Comparison of ENCODE assay signal across 14 cellular contexts in genomic region chr10:11824825-11825224, GRCh38. TPM values are rescaled to one million over a fixed set of nuclear protein-coding genes. Genes with fewer than 3 reads are reported as not detected.
A peak's percentile ranks its signal among the peaks of the same experiment; 100 is the strongest.
DNase-seq lines count a peak whose midpoint lies in the region; TF ChIP-seq lines count a peak whose summit lies in the region.
"Had no signal": no experiment of that assay in that cellular context is flagged by ENCODE, and none has a peak within 500 bp of the region (broad histone marks: within the 10 kb centered on the region; RNA-seq: fewer than 3 reads in every experiment).

No MANE protein-coding gene starts in this region.

- H3K27me3 ChIP-seq in liver (ENCODE audit: control insufficient read depth in 4 of 4, insufficient read depth in 4 of 4, low read length in 3 of 4) = no peaks in the 10 kb centered on the region
- H3K27me3 ChIP-seq in stomach = peaks cover 0 to 28% (median 10%) of the 10 kb centered on the region in 3 donors

- H3K27ac ChIP-seq in liver (ENCODE audit: low read depth in 1 of 2, low read length in 2 of 2) (peak overlapping the region; percentile 96), stomach (peak overlapping the region; percentile 22 to 92 (median 89))
- H3K27ac ChIP-seq: parathyroid adenoma had no signal

- H3K27ac Mint-ChIP-seq in IgD-negative memory B cell (no peak overlapping the region), MCF 10A (ENCODE audit: low read depth, unreplicated experiment) (peak overlapping the region; percentile 89)

- H3K9me3 Mint-ChIP-seq in IgD-negative memory B cell = no peaks in the 10 kb centered on the region
- H3K9me3 Mint-ChIP-seq in MCF 10A (ENCODE audit: unreplicated experiment) = no peaks in the 10 kb centered on the region

- WGBS in liver = 48% methylated on average over 11 of the region's 11 CpGs
- WGBS in stomach, 5 donors = 30 to 57% (median 51%) methylated on average over 11 of the region's 11 CpGs

- H3K4me3 Mint-ChIP-seq in IgD-negative memory B cell (peak overlapping the region in 3 of 4 donors; percentile 39 to 80 (median 57)), MCF 10A (ENCODE audit: unreplicated experiment) (peak overlapping the region; percentile 93)

- POLR2A ChIA-PET in MCF 10A (lab: Yijun Ruan, JAX) = interaction anchor here (0.7 to 3.3 kb wide), 10 partner anchors 9 to 371 kb away, joined by 3 to 37 read pairs (median 4); partner anchors contain the start of gene NUDT5

- peak overlapping the region; percentile 40 to 99 for H3K9ac ChIP-seq in liver (ENCODE audit: low read depth in 1 of 2, low read length in 2 of 2)
- H3K9ac ChIP-seq: parathyroid adenoma had no signal

- H3K4me1 ChIP-seq in liver (ENCODE audit: control insufficient read depth in 4 of 4, insufficient read depth in 4 of 4, low read length in 3 of 4) (peaks cover 10 to 42% (median 29%) of the 10 kb centered on the region in 4 donors), stomach (peaks cover 8 to 49% (median 40%) of the 10 kb centered on the region in 4 donors)
- H3K4me1 ChIP-seq: parathyroid adenoma had no signal

- DNase-seq in MCF 10A (ENCODE audit: unreplicated experiment) = peak; percentile 42
- peak; percentile 38 for DNase-seq in stomach
- DNase-seq in NCI-H82 treated with DMSO at 0.1 percent for 48 hours (lab: John Stamatoyannopoulos, UW; ENCODE audit: unreplicated experiment) = no peak
- no peak for DNase-seq in iPS-NIHi7 (ENCODE audit: extremely low spot score)
- no peak for DNase-seq in NCI-H187 (lab: John Stamatoyannopoulos, UW)
- DNase-seq in HK-2 (ENCODE audit: unreplicated experiment) = no peak
- DNase-seq: activated CD8-positive, alpha-beta memory T cell treated with anti-CD3 and anti-CD28 coated beads, Interleukin-2, amount 50 U/mL, for 4 hours; aorta; COR-L47; NCI-H1694; stimulated activated naive CD4-positive, alpha-beta T cell treated with Interleukin-2 at 50 U/mL for 16 hours had no signal

- BruUV-seq in MCF 10A (replicated peaks; lab: Mats Ljungman, UMichigan) = no TSS peak

- H3K27me3 Mint-ChIP-seq in IgD-negative memory B cell = peaks cover 33% of the 10 kb centered on the region
- H3K27me3 Mint-ChIP-seq in MCF 10A (ENCODE audit: insufficient read depth, unreplicated experiment) = no peaks in the 10 kb centered on the region

- H3K9me3 ChIP-seq in liver (ENCODE audit: control insufficient read depth in 4 of 4, low read length in 3 of 4) = no peaks in the 10 kb centered on the region
- no peaks in the 10 kb centered on the region for H3K9me3 ChIP-seq in stomach

- TF ChIP-seq EP300 in stomach (IDR thresholded peaks at IDR 0.05) = no peak

- TF ChIP-seq RAD21 in liver (IDR thresholded peaks at IDR 0.05) = no peak

- CTCF ChIA-PET in MCF 10A (lab: Yijun Ruan, JAX) = interaction anchor here (0.6 to 1.0 kb wide), 4 partner anchors 42 to 305 kb away, joined by 3 to 4 read pairs (median 3); no protein-coding TSS in a partner anchor

- H3K4me1 Mint-ChIP-seq in IgD-negative memory B cell = peaks cover 7 to 14% (median 9%) of the 10 kb centered on the region in 3 donors
- H3K4me1 Mint-ChIP-seq in MCF 10A (ENCODE audit: insufficient read depth, unreplicated experiment) = peaks cover 41% of the 10 kb centered on the region

- H3K36me3 Mint-ChIP-seq in IgD-negative memory B cell (peaks cover 4% of the 10 kb centered on the region), MCF 10A (ENCODE audit: insufficient read depth, unreplicated experiment) (peaks cover 6% of the 10 kb centered on the region)

- H3K4me3 ChIP-seq in liver (ENCODE audit: low read depth in 1 of 3, low read length in 3 of 3) = peak overlapping the region; percentile 27 to 97 (median 82)
- peak overlapping the region; percentile 70 to 88 (median 79) for H3K4me3 ChIP-seq in stomach

- H3K36me3 ChIP-seq in liver (ENCODE audit: control insufficient read depth in 4 of 4, insufficient read depth in 3 of 4, low read depth in 1 of 4, low read length in 3 of 4) (no peaks in the 10 kb centered on the region), stomach (no peaks in the 10 kb centered on the region)

- TF ChIP-seq CTCF in MCF 10A (IDR thresholded peaks at IDR 0.05; ENCODE audit: unreplicated experiment) (no peak), liver (IDR thresholded peaks at IDR 0.05; ENCODE audit: low read depth, low read length, missing input control) (no peak), stomach (IDR thresholded peaks at IDR 0.05) (no peak)

- intact Hi-C loops in MCF 10A (cut with micrococcal nuclease) = loop anchor here (5.0 kb wide), 1 partner anchor 38 kb away; no protein-coding TSS in a partner anchor
- intact Hi-C loops in stomach (cut with DNase I; ENCODE audit: low total_unique reads) = no loop called here

- no peak for TF ChIP-seq POLR2A in stomach (IDR thresholded peaks at IDR 0.05)

TF ChIP-seq in liver, 16 proteins besides CTCF, POLR2A, EP300 and RAD21:
- peak; percentile 34 to 62 for TF ChIP-seq HNF4A (conservative IDR thresholded peaks at IDR 0.05)
- TF ChIP-seq MAX (IDR thresholded peaks at IDR 0.05) = no peak
- TF ChIP-seq ATF3 (IDR thresholded peaks at IDR 0.05) = no peak
- TF ChIP-seq REST (IDR thresholded peaks at IDR 0.05) = no peak
- no peak for TF ChIP-seq NR2F2 (IDR thresholded peaks at IDR 0.05)
- peak; percentile 5 for TF ChIP-seq YY1 (IDR thresholded peaks at IDR 0.05)
- no peak for TF ChIP-seq ZBTB33 (IDR thresholded peaks at IDR 0.05)
- no peak for TF ChIP-seq GABPA (IDR thresholded peaks at IDR 0.05 in 1 of 2, conservative IDR thresholded peaks at IDR 0.05 in 1 of 2)
- TF ChIP-seq FOXA2 (IDR thresholded peaks at IDR 0.05) = no peak

RNA-seq across cellular contexts. Expression of gene PROSER2, which starts 1.7 kb away (rescaled TPM):
- polyA plus RNA-seq in IgD-negative memory B cell (not detected), liver (10 to 100 TPM in 1 of 2 donors, 1 to 10 TPM in 1; 9.0 to 24.9 TPM), stomach (10 to 100 TPM in 1 of 3 donors, 1 to 10 TPM in 2; 5.2 to 13.4 (median 5.7) TPM)
- total RNA-seq in MCF 10A (2022) (29.2 and 58.0 TPM in 2 replicates), liver (10 to 100 TPM in 1 of 2 donors, 1 to 10 TPM in 1; 6.5 to 10.9 TPM), stomach (10 to 100 TPM in 2 of 5 donors, 1 to 10 TPM in 2, not detected in 1; 1.3 to 16.2 (median 9.5) TPM)

Comparison
In these comparisons a context has a peak if more than half of its experiments do, and no peak if none do; other contexts are left out.
1. DNase-seq: peak in MCF 10A (single experiment) and stomach (single experiment); none in NCI-H82 treated with DMSO at 0.1 percent for 48 hours (single experiment), iPS-NIHi7 (single experiment), NCI-H187 (0 of 2) and HK-2 (single experiment).